In genomic region chr6:129766959-129767728, GRCh38 we compare ENCODE assay signal across 8 cellular contexts. TPM values are rescaled to one million over a fixed set of nuclear protein-coding genes. Genes with fewer than 3 reads are reported as not detected.
DNase-seq lines count a peak whose midpoint lies in the region; ATAC-seq and TF ChIP-seq lines count a peak whose summit lies in the region.

No MANE protein-coding gene starts in this region.

- no peak for TF ChIP-seq CTCF in BE2C (IDR thresholded peaks at IDR 0.05; ENCODE audit: low read depth, low read length)
- TF ChIP-seq CTCF in Peyer's patch (IDR thresholded peaks at IDR 0.05) = no peak
- TF ChIP-seq CTCF in glutamatergic neuron (IDR thresholded peaks at IDR 0.05; ENCODE audit: partially characterized antibody, unreplicated experiment) = no peak

- H3K36me3 Mint-ChIP-seq in glutamatergic neuron (ENCODE audit: unreplicated experiment) = no peaks in the 10 kb centered on the region

- TF ChIP-seq POLR2A in Peyer's patch (IDR thresholded peaks at IDR 0.05) = no peak

- H3K9me3 Mint-ChIP-seq in glutamatergic neuron (ENCODE audit: unreplicated experiment) = peaks cover 5% of the 10 kb centered on the region

- peak overlapping the region; percentile 91 for H3K4me3 Mint-ChIP-seq in glutamatergic neuron (ENCODE audit: unreplicated experiment)

- H3K27me3 ChIP-seq in BE2C = peaks cover 25% of the 10 kb centered on the region
- no peaks in the 10 kb centered on the region for H3K27me3 ChIP-seq in Peyer's patch
- peaks cover 0 to 4% of the 10 kb centered on the region in 2 donors for H3K27me3 ChIP-seq in aorta (ENCODE audit: control insufficient read depth in 1 of 2, insufficient read depth in 2 of 2, low read length in 1 of 2)

- H3K4me1 ChIP-seq in BE2C (no peaks in the 10 kb centered on the region), Peyer's patch (peaks cover 0 to 4% (median 0%) of the 10 kb centered on the region in 4 donors), aorta (ENCODE audit: control insufficient read depth in 1 of 2, insufficient read depth in 2 of 2, low read length in 2 of 2) (no peaks in the 10 kb centered on the region)

- DNase-seq in BE2C (peak; percentile 41), Peyer's patch (peak in 2 of 3 donors; percentile 53), activated gamma-delta T cell (lab: John Stamatoyannopoulos, UW) (peak; percentile 23), glutamatergic neuron (peak; percentile 81), posterior cingulate gyrus (peak; percentile 35 to 94 (median 66)), aorta (peak; percentile 51 to 72)

- WGBS in aorta, 2 donors = 2% methylated on average over 36 of the region's 36 CpGs

- H3K27ac ChIP-seq in Peyer's patch (no peak overlapping the region), aorta (ENCODE audit: low read depth in 1 of 2, low read length in 2 of 2) (no peak overlapping the region)

- ATAC-seq in GM19463 (IDR thresholded peaks at IDR 0.05; ENCODE audit: unreplicated experiment) (peak; percentile 93), HG03565 (IDR thresholded peaks at IDR 0.05; ENCODE audit: unreplicated experiment) (peak; percentile 87), aorta (ENCODE audit: low FRiP score) (peak; percentile 51)

- H3K27me3 Mint-ChIP-seq in glutamatergic neuron (ENCODE audit: unreplicated experiment) = peaks cover 5% of the 10 kb centered on the region

- peaks cover 3% of the 10 kb centered on the region for H3K4me1 Mint-ChIP-seq in glutamatergic neuron (ENCODE audit: low read depth, unreplicated experiment)

- intact Hi-C loops in posterior cingulate gyrus (cut with DNase I) (no loop called here), aorta (cut with DNase I) (no loop called here)

- H3K36me3 ChIP-seq in BE2C (no peaks in the 10 kb centered on the region), Peyer's patch (no peaks in the 10 kb centered on the region), aorta (ENCODE audit: control insufficient read depth in 1 of 2, insufficient read depth in 2 of 2, low read length in 1 of 2) (no peaks in the 10 kb centered on the region)

- H3K9me3 ChIP-seq in BE2C (no peaks in the 10 kb centered on the region), Peyer's patch (no peaks in the 10 kb centered on the region), aorta (ENCODE audit: control insufficient read depth, low read length) (no peaks in the 10 kb centered on the region)

- peak overlapping the region; percentile 94 for H3K27ac Mint-ChIP-seq in glutamatergic neuron (ENCODE audit: unreplicated experiment)

- H3K4me3 ChIP-seq in BE2C (ENCODE audit: low read depth, low read length) = peak overlapping the region; percentile 54
- peak overlapping the region; percentile 16 to 42 (median 42) for H3K4me3 ChIP-seq in Peyer's patch
- H3K4me3 ChIP-seq in aorta (ENCODE audit: low read length in 2 of 2) = peak overlapping the region in 1 of 2 donors; percentile 46

RNA-seq across cellular contexts. Expression of gene ARHGAP18, which starts 57.2 kb away (rescaled TPM):
- polyA plus RNA-seq in BE2C (2012; ENCODE audit: insufficient read depth, insufficient read length, low read depth) = 1.3 TPM
- total RNA-seq in Peyer's patch (10 to 100 TPM; 26.1 to 45.4 (median 33.5) TPM), glutamatergic neuron (ENCODE audit: unreplicated experiment) (7.9 TPM), aorta (10 to 100 TPM; 16.3 to 24.4 TPM)
- 10 to 100 TPM in 1 of 2 donors, 1 to 10 TPM in 1; 8.0 to 15.0 TPM for polyA plus RNA-seq in aorta

Comparison
In these comparisons a context has a peak if more than half of its experiments do, and no peak if none do; other contexts are left out.
1. DNase-seq: peak in every context shown above with its lines; median percentile 81 in glutamatergic neuron; 66 in posterior cingulate gyrus; 62 in aorta; 53 in Peyer's patch; 41 in BE2C; 23 in activated gamma-delta T cell.